Comparison of ENCODE assay signal across 20 cellular contexts in the genomic region with DNA sequence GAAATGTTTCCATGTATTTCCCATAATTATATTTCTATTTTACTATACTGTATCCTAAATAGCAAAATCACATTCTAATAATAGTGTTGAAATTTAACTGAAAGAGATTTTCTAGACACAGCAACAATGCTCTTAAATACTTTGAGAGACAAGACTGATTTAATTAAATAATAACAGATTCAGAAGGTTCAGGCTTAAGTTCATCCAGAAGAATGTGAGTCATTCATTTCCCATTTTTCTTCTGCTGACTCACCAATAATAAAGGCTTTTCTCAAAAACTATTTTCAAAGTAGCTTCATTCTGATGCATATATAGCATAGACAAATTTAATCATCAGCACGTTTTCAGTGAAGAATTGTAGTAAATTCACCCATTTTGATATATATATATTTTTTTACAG.
DNase-seq lines count a peak whose midpoint lies in the region; ATAC-seq and TF ChIP-seq lines count a peak whose summit lies in the region.
"Had no signal": no experiment of that assay in that cellular context is flagged by ENCODE, and none has a peak within 500 bp of the region (broad histone marks: within the 10 kb centered on the region; RNA-seq: fewer than 3 reads in every experiment).

No MANE protein-coding gene starts in this region.

- H3K9me2 ChIP-seq in SK-N-SH = no peaks in the 10 kb centered on the region

- ATAC-seq in aorta (ENCODE audit: low FRiP score) = no peak
- ATAC-seq: HCT116, heart left ventricle, left ventricle myocardium superior had no signal

- 0% methylated on average over 1 of the region's 1 CpG for WGBS in SK-N-SH (ENCODE audit: low lambda C conversion rate)
- WGBS in aorta, 2 donors = 13 to 21% methylated on average over 1 of the region's 1 CpG

- no peaks in the 10 kb centered on the region for H3K27me3 ChIP-seq in SK-N-SH (ENCODE audit: insufficient read depth)
- H3K27me3 ChIP-seq in aorta (ENCODE audit: control insufficient read depth in 1 of 2, insufficient read depth in 2 of 2, low read length in 1 of 2) = no peaks in the 10 kb centered on the region
- H3K27me3 ChIP-seq: heart left ventricle had no signal

- POLR2A ChIA-PET in SK-N-SH (lab: Yijun Ruan, JAX) = no interaction called here

- TF ChIP-seq EP300 in SK-N-SH (IDR thresholded peaks at IDR 0.05; ENCODE audit: borderline replicate concordance in 1 of 2, low read depth in 1 of 2, low read length in 1 of 2) = no peak

- no peak for TF ChIP-seq RAD21 in SK-N-SH (IDR thresholded peaks at IDR 0.05; ENCODE audit: low read length)

- CTCF ChIA-PET in SK-N-SH (lab: Yijun Ruan, JAX) = no interaction called here

- no peaks in the 10 kb centered on the region; a peak in 1 of 4 replicates for H3K4me1 ChIP-seq in SK-N-SH (ENCODE audit: control insufficient read depth in 1 of 2, insufficient read depth in 2 of 2, low read depth in 1 of 2, low read length in 1 of 2)
- no peaks in the 10 kb centered on the region for H3K4me1 ChIP-seq in aorta (ENCODE audit: control insufficient read depth in 1 of 2, insufficient read depth in 2 of 2, low read length in 2 of 2)
- H3K4me1 ChIP-seq: heart left ventricle, parathyroid adenoma had no signal

- H3F3A ChIP-seq in SK-N-SH (replicated peaks; ENCODE audit: insufficient read depth) = peaks cover 6% of the 10 kb centered on the region

- intact Hi-C loops in aorta (cut with DNase I) = no loop called here
- intact Hi-C loops in posterior vena cava (cut with DNase I) = no loop called here

- DNase-seq in GM03348 (ENCODE audit: low spot score) = peak; percentile 45
- DNase-seq in SK-N-SH = no peak
- peak; percentile 42 for DNase-seq in fibroblast of mammary gland (ENCODE audit: low read depth)
- DNase-seq in renal cortical epithelial cell (ENCODE audit: low read depth) = peak; percentile 50
- DNase-seq in aorta = no peak
- no peak for DNase-seq in NCI-H1694 treated with DMSO at 0.1 percent for 48 hours (lab: John Stamatoyannopoulos, UW)
- DNase-seq in NCI-H187 (lab: John Stamatoyannopoulos, UW) = no peak
- DNase-seq in posterior vena cava (ENCODE audit: low spot score) = no peak
- DNase-seq: activated naive CD4-positive, alpha-beta T cell treated with anti-CD3 and anti-CD28 coated beads for 36 hours; activated T-cell treated with anti-CD3 and anti-CD28 coated beads, Interleukin-2, amount 50 U/mL, for 48 hours; CD4-positive, alpha-beta memory T cell; heart left ventricle; left ventricle myocardium superior; MV-4-11; NCI-H2029 treated with DMSO at 0.1 percent for 48 hours; nephron progenitor cell; T-helper 1 cell had no signal

- no peak overlapping the region for H3K4me2 ChIP-seq in SK-N-SH

- H3K9ac ChIP-seq in SK-N-SH = no peak overlapping the region
- H3K9ac ChIP-seq: parathyroid adenoma had no signal

- no peaks in the 10 kb centered on the region for H3K79me2 ChIP-seq in SK-N-SH (ENCODE audit: insufficient read depth)
- H3K79me2 ChIP-seq: parathyroid adenoma had no signal

- no peaks in the 10 kb centered on the region for H3K36me3 ChIP-seq in SK-N-SH (replicated peaks in 1 of 2; ENCODE audit: control insufficient read depth in 1 of 2, insufficient read depth in 2 of 2, low read length in 1 of 2)
- H3K36me3 ChIP-seq in aorta (ENCODE audit: control insufficient read depth in 1 of 2, insufficient read depth in 2 of 2, low read length in 1 of 2) = no peaks in the 10 kb centered on the region
- H3K36me3 ChIP-seq: heart left ventricle had no signal

- H3K9me3 ChIP-seq in SK-N-SH = no peaks in the 10 kb centered on the region
- no peaks in the 10 kb centered on the region for H3K9me3 ChIP-seq in aorta (ENCODE audit: control insufficient read depth, low read length)
- H3K9me3 ChIP-seq: heart left ventricle had no signal

- no peak overlapping the region for H3K4me3 ChIP-seq in SK-N-SH (ENCODE audit: low read depth in 2 of 2, low read length in 1 of 2)
- no peak overlapping the region for H3K4me3 ChIP-seq in fibroblast of mammary gland (ENCODE audit: control insufficient read depth, low read depth, low read length)
- no peak overlapping the region for H3K4me3 ChIP-seq in aorta (ENCODE audit: low read length in 2 of 2)
- H3K4me3 ChIP-seq: coronary artery, heart left ventricle had no signal

- TF ChIP-seq CTCF in SK-N-SH (IDR thresholded peaks at IDR 0.05) = no peak
- TF ChIP-seq CTCF in fibroblast of mammary gland (conservative IDR thresholded peaks at IDR 0.05; ENCODE audit: control insufficient read depth, insufficient read depth, low read depth, low read length) = no peak

- no peaks in the 10 kb centered on the region for H4K20me1 ChIP-seq in SK-N-SH (ENCODE audit: insufficient read depth)

- peak overlapping the region in 1 of 2 experiments; percentile 51; a peak in 2 of 4 replicates for H3K27ac ChIP-seq in SK-N-SH (ENCODE audit: low read depth in 2 of 2, low read length in 1 of 2)
- no peak overlapping the region for H3K27ac ChIP-seq in aorta (ENCODE audit: low read depth in 1 of 2, low read length in 2 of 2)
- H3K27ac ChIP-seq: coronary artery, heart left ventricle, parathyroid adenoma had no signal

- no peak overlapping the region for H2AFZ ChIP-seq in SK-N-SH (ENCODE audit: low read depth)
- H2AFZ ChIP-seq: parathyroid adenoma had no signal

TF ChIP-seq in SK-N-SH, 30 proteins besides CTCF, POLR2A, EP300 and RAD21:
- TF ChIP-seq FOSL2 (IDR thresholded peaks at IDR 0.05; ENCODE audit: borderline replicate concordance, low read depth) = peak; percentile 33; the same call in 1 of the 2 replicates
- TF ChIP-seq MAX (IDR thresholded peaks at IDR 0.05; ENCODE audit: low read depth) = no peak

Comparison
In these comparisons a context has a peak if more than half of its experiments do, and no peak if none do; other contexts are left out.
1. DNase-seq: peak in GM03348 (single experiment), fibroblast of mammary gland (single experiment) and renal cortical epithelial cell (single experiment); none in SK-N-SH (single experiment), aorta (0 of 2), NCI-H1694 treated with DMSO at 0.1 percent for 48 hours (single experiment), NCI-H187 (0 of 2) and posterior vena cava (single experiment).